1 cellular context compared by ENCODE assay signal in genomic region chr14:76768201-76768656, GRCh38.
TF ChIP-seq lines count a peak whose summit lies in the region.

No MANE protein-coding gene starts in this region.

TF ChIP-seq in H1, 55 proteins besides CTCF, POLR2A, EP300 and RAD21:
- TF ChIP-seq ATF2 (IDR thresholded peaks at IDR 0.05; ENCODE audit: low read length): peak; percentile 48; the same call in 1 of the 2 replicates
- TF ChIP-seq TEAD4 (IDR thresholded peaks at IDR 0.05; ENCODE audit: low read depth, low read length): no peak
- TF ChIP-seq CTBP2 (IDR thresholded peaks at IDR 0.05; ENCODE audit: borderline replicate concordance, insufficient read depth, insufficient read length, low read length): peak; percentile 91
- peak; percentile 46 to 74; a peak in 2 of 4 replicates for TF ChIP-seq SIN3A (conservative IDR thresholded peaks at IDR 0.05 in 1 of 2, IDR thresholded peaks at IDR 0.05 in 1 of 2; ENCODE audit: low read depth in 1 of 2, low read length in 2 of 2)
- TF ChIP-seq EGR1 (IDR thresholded peaks at IDR 0.05; ENCODE audit: borderline replicate concordance, low read depth, low read length): peak; percentile 50; the same call in 1 of the 2 replicates
- TF ChIP-seq RNF2 (IDR thresholded peaks at IDR 0.05; ENCODE audit: borderline replicate concordance, low read depth, low read length, missing control alignments, poor library complexity, severe bottlenecking): no peak
- TF ChIP-seq CREB1 (IDR thresholded peaks at IDR 0.05): peak; percentile 59
- TF ChIP-seq ASH2L (IDR thresholded peaks at IDR 0.05; ENCODE audit: low read length): peak; percentile 58
- TF ChIP-seq YY1 (IDR thresholded peaks at IDR 0.05; ENCODE audit: low read depth, low read length): peak; percentile 12; the same call in 1 of the 2 replicates
- no peak for TF ChIP-seq CHD7 (IDR thresholded peaks at IDR 0.05; ENCODE audit: insufficient replicate concordance, low read length)
